In genomic region chr7:107213193-107213788, GRCh38 we compare ENCODE assay signal across 23 cellular contexts. TPM values are rescaled to one million over a fixed set of nuclear protein-coding genes. Genes with fewer than 3 reads are reported as not detected.
A peak's percentile ranks its signal among the peaks of the same experiment; 100 is the strongest.
DNase-seq lines count a peak whose midpoint lies in the region; ATAC-seq and TF ChIP-seq lines count a peak whose summit lies in the region.
"Had no signal": no experiment of that assay in that cellular context is flagged by ENCODE, and none has a peak within 500 bp of the region (broad histone marks: within the 10 kb centered on the region; RNA-seq: fewer than 3 reads in every experiment).

No MANE protein-coding gene starts in this region.

- H3F3A ChIP-seq in GM23338 (replicated peaks; ENCODE audit: low read depth) (no peaks in the 10 kb centered on the region), neural progenitor cell (ENCODE audit: low read depth) (no peaks in the 10 kb centered on the region), PC-3 (ENCODE audit: low read length, unreplicated experiment) (no peaks in the 10 kb centered on the region)

- H3K36me3 ChIP-seq in GM23338 (ENCODE audit: insufficient read depth) (no peaks in the 10 kb centered on the region), heart left ventricle (peaks cover 0 to 22% (median 7%) of the 10 kb centered on the region in 9 donors), neural progenitor cell (no peaks in the 10 kb centered on the region), PC-3 (ENCODE audit: low read depth, low read length) (peaks cover 9% of the 10 kb centered on the region; the same call in 1 of the 2 replicates)

- POLR2A ChIA-PET in PC-3 (lab: Charles Lee; ENCODE audit: unreplicated experiment): no interaction called here

- no peak overlapping the region for H2AFZ ChIP-seq in GM23338
- no peak overlapping the region for H2AFZ ChIP-seq in neural progenitor cell (replicated peaks)
- no peak overlapping the region for H2AFZ ChIP-seq in PC-3 (ENCODE audit: low read length)

- H3K9me3 ChIP-seq in heart left ventricle: peaks cover 0 to 30% (median 2%) of the 10 kb centered on the region in 12 donors
- H3K9me3 ChIP-seq in neural progenitor cell (ENCODE audit: low read depth): no peaks in the 10 kb centered on the region
- no peaks in the 10 kb centered on the region for H3K9me3 ChIP-seq in PC-3 (ENCODE audit: low read length)

- H3K9me3 Mint-ChIP-seq in GM23338: no peaks in the 10 kb centered on the region
- peaks cover 4% of the 10 kb centered on the region for H3K9me3 Mint-ChIP-seq in activated T-helper 17 cell treated with anti-CD3 and anti-CD28 coated beads, Interleukin-2, amount 50 U/mL, for 72 hours
- peaks cover 8% of the 10 kb centered on the region for H3K9me3 Mint-ChIP-seq in neural progenitor cell

- H4K20me1 ChIP-seq in GM23338 (replicated peaks; ENCODE audit: insufficient read depth): no peaks in the 10 kb centered on the region
- no peaks in the 10 kb centered on the region for H4K20me1 ChIP-seq in neural progenitor cell (ENCODE audit: low read depth)
- no peaks in the 10 kb centered on the region for H4K20me1 ChIP-seq in PC-3 (ENCODE audit: low read length)
- H4K20me1 ChIP-seq: BLaER1 treated with 17β-estradiol and CSF1 and Interleukin-3, amounts not matched to agents 10 nM and 100 nM had no signal

- H3K9ac ChIP-seq in neural progenitor cell: no peak overlapping the region
- H3K9ac ChIP-seq in PC-3 (ENCODE audit: low read length): no peak overlapping the region
- H3K9ac ChIP-seq: BLaER1 treated with 17β-estradiol and CSF1 and Interleukin-3, amounts not matched to agents 10 nM and 100 nM had no signal

- no TSS peak for BruUV-seq in PC-3 (replicated peaks; lab: Mats Ljungman, UMichigan)

- H3K27me3 ChIP-seq in GM23338 (ENCODE audit: insufficient read depth) (no peaks in the 10 kb centered on the region), heart left ventricle (no peaks in the 10 kb centered on the region), neural progenitor cell (no peaks in the 10 kb centered on the region), PC-3 (ENCODE audit: low read length) (no peaks in the 10 kb centered on the region)
- H3K27me3 ChIP-seq: BLaER1 treated with 17β-estradiol and CSF1 and Interleukin-3, amounts not matched to agents 10 nM and 100 nM; esophagus squamous epithelium; left lung; tibial nerve had no signal

- no peak overlapping the region for H3K4me3 ChIP-seq in GM23338
- no peak overlapping the region for H3K4me3 ChIP-seq in heart left ventricle
- no peak overlapping the region for H3K4me3 ChIP-seq in neural progenitor cell
- H3K4me3 ChIP-seq in PC-3 (ENCODE audit: low read length): no peak overlapping the region
- H3K4me3 ChIP-seq: BLaER1 treated with 17β-estradiol and CSF1 and Interleukin-3, amounts not matched to agents 10 nM and 100 nM; esophagus squamous epithelium; left lung; tibial nerve had no signal

- DNase-seq in GM23338 (ENCODE audit: low spot score) (no peak), heart left ventricle (peak; percentile 22 to 73 (median 58)), neural progenitor cell (ENCODE audit: low spot score) (peak; percentile 5), PC-3 (no peak)
- DNase-seq in stimulated activated CD4-positive, alpha-beta T cell treated with anti-CD3 and anti-CD28 coated beads, Interleukin-15, amount 100 ng/mL, for 24 hours: no peak
- DNase-seq: activated CD4-positive, alpha-beta T cell treated with anti-CD3 and anti-CD28 coated beads, Interleukin-2, amount 50 U/mL, for 1 hour; activated CD4-positive, CD25-positive, alpha-beta regulatory T cell; activated T-cell treated with anti-CD3 and anti-CD28 coated beads, Interleukin-2, amount 50 U/mL, for 4 hours; esophagus squamous epithelium; hypothalamus; IMR-90; left lung; mesendoderm; NCI-H146; NCI-H446 treated with DMSO at 0.1 percent for 48 hours; NCI-H774; posterior cingulate gyrus; stimulated activated CD4-positive, alpha-beta T cell treated with anti-CD3 and anti-CD28 coated beads, Interleukin-4, amount 100 ng/mL, for 24 hours had no signal

- H3K4me3 Mint-ChIP-seq in GM23338: no peak overlapping the region
- no peak overlapping the region for H3K4me3 Mint-ChIP-seq in activated T-helper 17 cell treated with anti-CD3 and anti-CD28 coated beads, Interleukin-2, amount 50 U/mL, for 72 hours
- H3K4me3 Mint-ChIP-seq in neural progenitor cell: no peak overlapping the region
- H3K4me3 Mint-ChIP-seq: activated T-cell treated with anti-CD3 and anti-CD28 coated beads, Interleukin-2, amount 50 U/mL, for 4 hours; central memory CD8-positive, alpha-beta T cell had no signal

- no peak overlapping the region for H3K27ac ChIP-seq in GM23338 (ENCODE audit: low read depth)
- peak overlapping the region in 6 of 12 donors; percentile 5 to 49 (median 32) for H3K27ac ChIP-seq in heart left ventricle
- no peak overlapping the region for H3K27ac ChIP-seq in neural progenitor cell
- H3K27ac ChIP-seq in PC-3 (ENCODE audit: low read length): no peak overlapping the region
- H3K27ac ChIP-seq: BLaER1 treated with 17β-estradiol and CSF1 and Interleukin-3, amounts not matched to agents 10 nM and 100 nM; esophagus squamous epithelium; left lung; tibial nerve had no signal

- no peak overlapping the region for H3K4me2 ChIP-seq in GM23338
- H3K4me2 ChIP-seq in neural progenitor cell: no peak overlapping the region
- no peak overlapping the region for H3K4me2 ChIP-seq in PC-3 (ENCODE audit: low read length)

- no peak overlapping the region for H3K27ac Mint-ChIP-seq in GM23338
- peak overlapping the region; percentile 20 for H3K27ac Mint-ChIP-seq in activated T-helper 17 cell treated with anti-CD3 and anti-CD28 coated beads, Interleukin-2, amount 50 U/mL, for 72 hours
- no peak overlapping the region for H3K27ac Mint-ChIP-seq in neural progenitor cell

- H3K9me2 ChIP-seq in GM23338 (ENCODE audit: insufficient read depth): no peaks in the 10 kb centered on the region
- H3K9me2 ChIP-seq in PC-3 (replicated peaks; ENCODE audit: low read length): no peaks in the 10 kb centered on the region

- H3K36me3 Mint-ChIP-seq in GM23338 (ENCODE audit: low read depth) (peaks cover 4% of the 10 kb centered on the region; the same call in 2 of the 3 replicates), neural progenitor cell (peaks cover 14% of the 10 kb centered on the region)
- peaks cover 61% of the 10 kb centered on the region for H3K36me3 Mint-ChIP-seq in activated T-helper 17 cell treated with anti-CD3 and anti-CD28 coated beads, Interleukin-2, amount 50 U/mL, for 72 hours (ENCODE audit: low read depth)

- TF ChIP-seq CTCF in GM23338 (conservative IDR thresholded peaks at IDR 0.05; ENCODE audit: low read depth in 2 of 2): peak; percentile 30 to 59
- TF ChIP-seq CTCF in heart left ventricle (IDR thresholded peaks at IDR 0.05): peak in 1 of 12 donors; percentile 4
- peak; percentile 41 for TF ChIP-seq CTCF in neural progenitor cell (IDR thresholded peaks at IDR 0.05)
- TF ChIP-seq CTCF in PC-3 (conservative IDR thresholded peaks at IDR 0.05; ENCODE audit: low read depth, low read length): no peak

- no peak for TF ChIP-seq POLR2A in heart left ventricle (IDR thresholded peaks at IDR 0.05)

- WGBS in heart left ventricle, 4 donors: 51 to 68% (median 60%) methylated on average over 5 of the region's 5 CpGs

- intact Hi-C loops in heart left ventricle (cut with DNase I) (loop anchor here in 1 of 10 donors (5.0 kb wide), 1 partner anchor 69 kb away; no protein-coding TSS in a partner anchor), PC-3 (cut with micrococcal nuclease) (no loop called here)

- peaks cover 3% of the 10 kb centered on the region for H3K27me3 Mint-ChIP-seq in GM23338 (ENCODE audit: insufficient read depth, low read depth, poor library complexity)
- no peaks in the 10 kb centered on the region for H3K27me3 Mint-ChIP-seq in activated T-helper 17 cell treated with anti-CD3 and anti-CD28 coated beads, Interleukin-2, amount 50 U/mL, for 72 hours
- no peaks in the 10 kb centered on the region for H3K27me3 Mint-ChIP-seq in neural progenitor cell (ENCODE audit: insufficient read depth, low read depth)
- H3K27me3 Mint-ChIP-seq: central memory CD8-positive, alpha-beta T cell had no signal

- CTCF ChIA-PET in PC-3 (lab: Charles Lee): no interaction called here

- H3K4me1 ChIP-seq in GM23338 (ENCODE audit: insufficient read depth) (no peaks in the 10 kb centered on the region), heart left ventricle (peaks cover 0 to 22% (median 8%) of the 10 kb centered on the region in 12 donors), neural progenitor cell (no peaks in the 10 kb centered on the region), PC-3 (ENCODE audit: insufficient read depth, low read length) (0 out of 2 replicates have a peak, but pooled peaks cover 5% of the 10 kb centered on the region)
- H3K4me1 ChIP-seq: left lung had no signal

- peak; percentile 70 for ATAC-seq in GM23338
- ATAC-seq in activated T-helper 17 cell treated with anti-CD3 and anti-CD28 coated beads, Interleukin-2, amount 50 U/mL, for 72 hours (replicated peaks): no peak
- ATAC-seq in heart left ventricle: peak; percentile 35 to 81 (median 73)
- ATAC-seq in GM21723 (IDR thresholded peaks at IDR 0.05; ENCODE audit: unreplicated experiment): no peak
- ATAC-seq in PC-3: no peak
- ATAC-seq: activated T-cell treated with anti-CD3 and anti-CD28 coated beads, Interleukin-2, amount 50 U/mL, for 4 hours; left lung had no signal

- no peaks in the 10 kb centered on the region for H3K79me2 ChIP-seq in GM23338 (replicated peaks; ENCODE audit: insufficient read depth)
- H3K79me2 ChIP-seq in neural progenitor cell (ENCODE audit: low read depth): no peaks in the 10 kb centered on the region
- no peaks in the 10 kb centered on the region for H3K79me2 ChIP-seq in PC-3 (ENCODE audit: low read length)

- H3K4me1 Mint-ChIP-seq in GM23338 (no peaks in the 10 kb centered on the region), neural progenitor cell (no peaks in the 10 kb centered on the region)
- peaks cover 3% of the 10 kb centered on the region for H3K4me1 Mint-ChIP-seq in activated T-helper 17 cell treated with anti-CD3 and anti-CD28 coated beads, Interleukin-2, amount 50 U/mL, for 72 hours
- H3K4me1 Mint-ChIP-seq: central memory CD8-positive, alpha-beta T cell had no signal

TF ChIP-seq in GM23338, 12 proteins besides CTCF, POLR2A, EP300 and RAD21 (continues in another document):
- TF ChIP-seq ETS1 (IDR thresholded peaks at IDR 0.05): no peak

RNA-seq across cellular contexts. Expression of gene HBP1, which starts 44.5 kb away (rescaled TPM):
- total RNA-seq in GM23338 (2014; rRNA removed; shearing (Covaris generic)): 40.5 and 52.8 TPM in 2 replicates
- polyA plus RNA-seq in GM23338 (2016; fragmentation: Nextera tagmentation; extraction: Ambion mirVana): 36.0 and 37.6 TPM in 2 replicates
- 10 to 100 TPM; 21.8 to 63.5 TPM for total RNA-seq in activated T-helper 17 cell treated with anti-CD3 and anti-CD28 coated beads, Interleukin-2, amount 50 U/mL, for 72 hours
- 10 to 100 TPM; 41.3 to 98.4 (median 60.8) TPM for total RNA-seq in heart left ventricle
- polyA plus RNA-seq in heart left ventricle: 10 to 100 TPM; 21.4 to 38.6 TPM
- total RNA-seq in neural progenitor cell (ENCODE audit: low replicate concordance): 71.7 and 121 TPM in 2 replicates
- total RNA-seq in PC-3 (2014; rRNA removed): 13.0 and 17.6 TPM in 2 replicates

Comparison
In these comparisons a context has a peak if more than half of its experiments do, and no peak if none do; other contexts are left out.
1. ATAC-seq: peak in GM23338 (single experiment) and heart left ventricle (4 of 4); none in activated T-helper 17 cell treated with anti-CD3 and anti-CD28 coated beads, Interleukin-2, amount 50 U/mL, for 72 hours (single experiment), GM21723 (single experiment) and PC-3 (single experiment).
2. DNase-seq: peak in heart left ventricle (5 of 5) and neural progenitor cell (single experiment); none in GM23338 (single experiment), stimulated activated CD4-positive, alpha-beta T cell treated with anti-CD3 and anti-CD28 coated beads, Interleukin-15, amount 100 ng/mL, for 24 hours (single experiment) and PC-3 (single experiment).